In the genomic region with DNA sequence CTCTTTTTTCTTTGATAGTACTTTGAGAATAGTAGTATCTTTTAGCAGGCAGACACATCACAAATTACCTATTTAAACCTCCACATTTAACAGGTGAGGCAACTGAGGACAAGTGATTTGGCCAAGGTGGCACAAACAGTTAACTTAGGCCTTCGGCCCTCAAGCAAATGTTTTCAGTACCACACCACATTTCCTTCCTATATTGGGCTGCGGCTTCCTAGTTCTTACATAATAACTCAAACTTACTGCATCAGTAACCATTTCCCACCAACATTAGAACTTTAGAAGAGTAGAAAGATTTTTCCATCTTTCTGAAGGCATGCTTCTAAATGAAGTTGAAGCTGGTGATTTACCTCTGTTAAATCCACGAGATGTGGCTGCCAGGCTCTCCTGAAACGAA, we compare ENCODE assay signal across 15 cellular contexts.
DNase-seq lines count a peak whose midpoint lies in the region; ATAC-seq lines count a peak whose summit lies in the region.
"Had no signal": no experiment of that assay in that cellular context is flagged by ENCODE, and none has a peak within 500 bp of the region (broad histone marks: within the 10 kb centered on the region; RNA-seq: fewer than 3 reads in every experiment).

No MANE protein-coding gene starts in this region.

- no peaks in the 10 kb centered on the region for H3K36me3 ChIP-seq in BLaER1
- H3K36me3 ChIP-seq: breast epithelium had no signal

- ATAC-seq in GM18909 (IDR thresholded peaks at IDR 0.05; ENCODE audit: poor library complexity, unreplicated experiment) (peak; percentile 59), HG03521 (IDR thresholded peaks at IDR 0.05; ENCODE audit: unreplicated experiment) (peak; percentile 47), T-helper 17 cell (no peak), GM18502 (IDR thresholded peaks at IDR 0.05; ENCODE audit: poor library complexity, unreplicated experiment) (no peak)

- H3K27me3 Mint-ChIP-seq in T-helper 17 cell: peaks cover 9% of the 10 kb centered on the region
- H3K27me3 Mint-ChIP-seq: activated naive CD8-positive, alpha-beta T cell had no signal

- H3K4me1 Mint-ChIP-seq in T-helper 17 cell: peaks cover 21% of the 10 kb centered on the region

- peak overlapping the region; percentile 35 for H3K4me2 ChIP-seq in BLaER1

- no peaks in the 10 kb centered on the region for H3K9me3 ChIP-seq in BLaER1
- H3K9me3 ChIP-seq in T-helper 17 cell (ENCODE audit: control insufficient read depth, low read length, poor library complexity, severe bottlenecking): no peaks in the 10 kb centered on the region
- H3K9me3 ChIP-seq: breast epithelium had no signal

- no peaks in the 10 kb centered on the region for H3K27me3 ChIP-seq in BLaER1
- H3K27me3 ChIP-seq: breast epithelium had no signal

- no peak overlapping the region for H3K4me3 ChIP-seq in BLaER1
- H3K4me3 ChIP-seq: breast epithelium had no signal

- H3K36me3 Mint-ChIP-seq in T-helper 17 cell (ENCODE audit: low read depth): peaks cover 3% of the 10 kb centered on the region
- H3K36me3 Mint-ChIP-seq: activated naive CD8-positive, alpha-beta T cell had no signal

- DNase-seq in T-helper 17 cell (no peak), epidermal melanocyte (ENCODE audit: insufficient read length, low spot score) (no peak), posterior cingulate gyrus (no peak), NCI-H446 (lab: John Stamatoyannopoulos, UW) (no peak)
- DNase-seq: effector CD4-positive, alpha-beta T cell; NCI-H1105 treated with DMSO at 0.1 percent for 48 hours; NCI-H2171; NK-92 treated with Interleukin-12 subunit alpha and Interleukin-12 subunit beta, amount 100 ng/mL, for 24 hours; stimulated activated CD4-positive, alpha-beta T cell treated with anti-CD3 and anti-CD28 coated beads, Interleukin-15, amount 100 ng/mL, for 24 hours had no signal

- H3K27ac ChIP-seq in BLaER1: no peak overlapping the region
- H3K27ac ChIP-seq: breast epithelium had no signal

- H3K27ac Mint-ChIP-seq in T-helper 17 cell: peak overlapping the region; percentile 34
- H3K27ac Mint-ChIP-seq: activated naive CD8-positive, alpha-beta T cell had no signal

- intact Hi-C loops in posterior cingulate gyrus (cut with DNase I): no loop called here

- H3K4me1 ChIP-seq in BLaER1: peaks cover 13% of the 10 kb centered on the region
- H3K4me1 ChIP-seq: breast epithelium had no signal

- H3K9ac ChIP-seq in BLaER1: no peak overlapping the region

- H3K4me3 Mint-ChIP-seq in T-helper 17 cell: no peak overlapping the region
- H3K4me3 Mint-ChIP-seq: activated naive CD8-positive, alpha-beta T cell had no signal

- H4K20me1 ChIP-seq in BLaER1: no peaks in the 10 kb centered on the region

Comparison
In these comparisons a context has a peak if more than half of its experiments do, and no peak if none do; other contexts are left out.
1. ATAC-seq: peak in GM18909 (single experiment) and HG03521 (single experiment); none in T-helper 17 cell (single experiment) and GM18502 (single experiment).